ENCODE assay signal across 8 cellular contexts in the genomic region with DNA sequence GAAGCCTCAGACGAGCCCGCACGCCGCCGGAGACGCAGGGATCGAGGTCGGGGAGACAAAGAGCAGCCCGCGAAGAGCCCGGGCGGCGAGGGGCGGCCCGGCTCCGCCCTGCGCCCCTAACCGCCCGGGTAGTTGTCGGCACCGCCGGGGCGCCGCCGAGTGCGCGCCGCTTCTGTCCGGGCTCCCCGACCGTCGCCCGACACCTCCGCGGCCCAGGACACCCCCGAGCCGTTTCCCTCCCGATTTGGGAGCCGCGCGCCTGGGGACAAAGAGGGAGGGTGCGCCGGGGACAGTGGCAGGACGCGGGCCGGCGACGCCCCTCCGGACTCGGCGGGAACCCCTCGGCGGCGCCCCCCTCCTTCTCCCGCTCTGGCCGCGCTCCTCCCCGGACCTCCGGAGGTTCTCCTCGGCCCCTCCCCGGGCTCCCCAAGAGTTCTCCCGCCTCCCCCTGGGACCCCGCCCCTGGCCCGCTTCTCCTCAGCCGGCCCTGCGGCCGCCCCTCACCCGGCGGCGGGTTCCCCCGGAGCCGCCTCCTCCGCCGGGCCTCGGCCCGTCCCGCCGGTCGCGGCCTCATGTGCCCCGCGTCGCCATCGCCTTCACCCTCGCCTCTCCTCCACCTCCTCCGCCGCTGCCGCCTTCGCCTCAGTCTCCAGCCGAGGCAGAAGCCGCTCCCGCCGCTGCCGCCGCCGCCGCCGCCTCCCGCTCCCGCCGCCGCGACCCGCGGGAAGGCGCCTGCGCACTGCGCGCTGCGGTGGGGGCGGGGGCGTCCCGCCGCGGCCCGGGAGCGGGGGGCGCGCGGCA. TPM values are rescaled to one million over a fixed set of nuclear protein-coding genes. Genes with fewer than 3 reads are reported as not detected.
A peak's percentile ranks its signal among the peaks of the same experiment; 100 is the strongest.
DNase-seq lines count a peak whose midpoint lies in the region; ATAC-seq and TF ChIP-seq lines count a peak whose summit lies in the region.

A gene (minus strand): TSS at position 730 of the 801 bp plus-strand sequence. CDS start 24,470 bp downstream, outside the sequence.

- peak within 1 kb of the TSS; percentile 84 for H3K4me3 ChIP-seq in OCI-LY1 (ENCODE audit: low read depth, low read length, poor library complexity, severe bottlenecking)
- peak within 1 kb of the TSS in 1 of 2 donors; percentile 10 for H3K4me3 ChIP-seq in body of pancreas

- no peaks in the 10 kb centered on the region for H3F3A ChIP-seq in OCI-LY1 (ENCODE audit: insufficient read depth, low read length)

- H2AFZ ChIP-seq in OCI-LY1 (ENCODE audit: low read length), result peak within 1 kb of the TSS; percentile 76; the same call in 1 of the 2 replicates

- TF ChIP-seq CTCF in OCI-LY1 (IDR thresholded peaks at IDR 0.05; ENCODE audit: low read length) (no peak), body of pancreas (IDR thresholded peaks at IDR 0.05) (no peak)

- no peaks in the 10 kb centered on the region for H4K20me1 ChIP-seq in OCI-LY1 (ENCODE audit: insufficient read depth, low read length)

- TF ChIP-seq POLR2A in body of pancreas (IDR thresholded peaks at IDR 0.05), result no peak

- intact Hi-C loops in body of pancreas (cut with DNase I), result no loop called here

- 1 to 6% methylated on average over 15 to 104 of the region's 120 CpGs for WGBS in body of pancreas, 2 donors

- ATAC-seq in body of pancreas, result peak; percentile 48
- no peak for ATAC-seq in HG02623 (IDR thresholded peaks at IDR 0.05; ENCODE audit: unreplicated experiment)

- peak within 1 kb of the TSS; percentile 61 for H3K27ac ChIP-seq in OCI-LY1 (ENCODE audit: low read depth, low read length, poor library complexity, severe bottlenecking)
- no peak within 1 kb of the TSS for H3K27ac ChIP-seq in body of pancreas

- peaks cover 42% of the 10 kb centered on the region for H3K4me1 ChIP-seq in OCI-LY1 (ENCODE audit: insufficient read depth, low read length, severe bottlenecking)
- peaks cover 16% of the 10 kb centered on the region for H3K4me1 ChIP-seq in body of pancreas

- H3K36me3 ChIP-seq in OCI-LY1 (ENCODE audit: insufficient read depth, low read length) (peaks cover 8% of the 10 kb centered on the region; the same call in 1 of the 2 replicates), body of pancreas (replicated peaks in 1 of 2; ENCODE audit: insufficient read depth in 1 of 2, low read depth in 2 of 2) (no peaks in the 10 kb centered on the region)

- DNase-seq in NCI-H1436 (lab: John Stamatoyannopoulos, UW) (peak; percentile 47), NCI-H1436 treated with DMSO at 0.1 percent for 48 hours (lab: John Stamatoyannopoulos, UW) (no peak), body of pancreas (peak in 1 of 4 donors; percentile 17), iPS-NIHi7 (ENCODE audit: extremely low spot score) (peak; percentile 59), NCI-H2029 treated with DMSO at 0.1 percent for 48 hours (lab: John Stamatoyannopoulos, UW) (no peak)
- DNase-seq in stimulated activated CD4-positive, alpha-beta T cell treated with anti-CD3 and anti-CD28 coated beads, Interleukin-1b, Interleukin-23, amount 100 ng/mL, for 4 hours (ENCODE audit: low read depth in 2 of 2), result peak; percentile 27 to 38

- H3K27me3 ChIP-seq in OCI-LY1 (ENCODE audit: insufficient read depth, low read length), result peaks cover 4% of the 10 kb centered on the region; the same call in 1 of the 2 replicates
- peaks cover 0 to 34% of the 10 kb centered on the region in 2 donors for H3K27me3 ChIP-seq in body of pancreas

- peak within 1 kb of the TSS; percentile 84 for H3K9ac ChIP-seq in OCI-LY1 (ENCODE audit: low read length)

- peaks cover 43% of the 10 kb centered on the region for H3K79me2 ChIP-seq in OCI-LY1 (ENCODE audit: insufficient read depth, low read length)

- no peaks in the 10 kb centered on the region for H3K9me2 ChIP-seq in OCI-LY1 (ENCODE audit: low read depth, low read length)

- H3K4me2 ChIP-seq in OCI-LY1 (ENCODE audit: low read length), result peak within 1 kb of the TSS; percentile 74

- H3K9me3 ChIP-seq in OCI-LY1 (ENCODE audit: low read length), result no peaks in the 10 kb centered on the region
- H3K9me3 ChIP-seq in body of pancreas, result no peaks in the 10 kb centered on the region

RNA-seq across cellular contexts. Expression of the gene that starts here (rescaled TPM):
- 1 to 10 TPM; 1.6 to 2.6 TPM for total RNA-seq in body of pancreas

Comparison
In these comparisons a context has a peak if more than half of its experiments do, and no peak if none do; other contexts are left out.
1. DNase-seq: peak in NCI-H1436 (single experiment), iPS-NIHi7 (single experiment) and stimulated activated CD4-positive, alpha-beta T cell treated with anti-CD3 and anti-CD28 coated beads, Interleukin-1b, Interleukin-23, amount 100 ng/mL, for 4 hours (2 of 2); none in NCI-H1436 treated with DMSO at 0.1 percent for 48 hours (single experiment) and NCI-H2029 treated with DMSO at 0.1 percent for 48 hours (single experiment).